Comparison of ENCODE assay signal across 24 cellular contexts in the genomic region with DNA sequence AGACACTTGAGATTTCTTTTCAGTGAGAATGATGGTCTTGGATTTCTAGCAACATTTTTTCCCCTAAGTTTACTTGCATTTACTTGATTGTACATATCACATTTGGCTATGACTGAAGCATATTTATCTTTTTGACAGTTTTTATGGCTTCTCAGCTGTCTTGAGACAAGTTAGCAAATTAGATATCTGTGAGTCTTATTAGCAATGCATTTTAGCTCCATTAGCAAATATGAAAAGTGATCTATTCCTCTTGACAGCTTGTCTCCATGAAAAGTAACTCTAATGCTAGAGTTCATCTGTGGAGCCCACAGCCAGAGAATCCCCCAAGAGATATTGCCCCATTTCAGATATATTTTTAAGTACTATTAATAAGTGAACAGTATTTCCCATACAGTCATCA.
"Had no signal": no experiment of that assay in that cellular context is flagged by ENCODE, and none has a peak within 500 bp of the region (broad histone marks: within the 10 kb centered on the region; RNA-seq: fewer than 3 reads in every experiment).

No MANE protein-coding gene starts in this region.

- H3K27ac ChIP-seq: stomach, suprapubic skin, testis, thoracic aorta, thyroid gland, tibial artery, tibial nerve, transverse colon, upper lobe of left lung, upper lobe of right lung, uterus, vagina had no signal

- H3K27me3 ChIP-seq: stomach, suprapubic skin, testis, thyroid gland, tibial artery, tibial nerve, transverse colon, upper lobe of left lung, upper lobe of right lung, uterus, vagina had no signal

- H3K4me3 ChIP-seq: stomach, suprapubic skin, testis, thoracic aorta, thyroid gland, tibial artery, tibial nerve, transverse colon, upper lobe of left lung, upper lobe of right lung, uterus, vagina had no signal

- DNase-seq: stimulated activated CD4-positive, alpha-beta T cell treated with anti-CD3 and anti-CD28 coated beads, Interleukin-2, amount 100 ng/mL, for 48 hours; stimulated activated CD4-positive, alpha-beta T cell treated with anti-CD3 and anti-CD28 coated beads, Interleukin-4, amount 100 ng/mL, for 1 hour; stimulated activated CD4-positive, alpha-beta T cell treated with anti-CD3 and anti-CD28 coated beads, Interleukin-4, amount 100 ng/mL, for 24 hours; stimulated activated CD4-positive, alpha-beta T cell treated with anti-CD3 and anti-CD28 coated beads, Interleukin-4, amount 100 ng/mL, for 4 hours; stimulated activated CD8-positive, alpha-beta memory T cell treated with anti-CD3 and anti-CD28 coated beads, Interleukin-4, amount 100 ng/mL, for 48 hours; stimulated activated naive B cell treated with anti-CD40 and anti-IgM and Interleukin-4, amounts not matched to agents 10 μg/mL and 1 μg/mL and 100 μg/mL, for 72 hours; stimulated activated naive CD4-positive, alpha-beta T cell; stimulated activated naive CD4-positive, alpha-beta T cell treated with Interleukin-2 at 50 U/mL for 16 hours; stimulated activated naive CD8-positive, alpha-beta T cell treated with anti-CD3 and anti-CD28 coated beads, Interleukin-15, amount 100 ng/mL, for 72 hours; stimulated activated naive CD8-positive, alpha-beta T cell treated with anti-CD3 and anti-CD28 coated beads, Interleukin-15, Interleukin-2, amounts not matched to agents 100 U/mL and 50 U/mL, for 24 hours; stomach; substantia nigra; testis; thyroid gland; tibial artery; transverse colon; trophoblast cell; upper lobe of left lung; upper lobe of right lung; uterus had no signal

- H3K36me3 ChIP-seq: stomach, suprapubic skin, thoracic aorta, thyroid gland, tibial artery, transverse colon, upper lobe of left lung, upper lobe of right lung, uterus, vagina had no signal

- H3K9me3 ChIP-seq: stomach, suprapubic skin, testis, thoracic aorta, thyroid gland, tibial artery, tibial nerve, transverse colon, upper lobe of left lung, upper lobe of right lung, uterus, vagina had no signal
